Comparison of ENCODE assay signal across 8 cellular contexts in genomic region chr5:134527156-134527960, GRCh38. TPM values are rescaled to one million over a fixed set of nuclear protein-coding genes. Genes with fewer than 3 reads are reported as not detected.
DNase-seq lines count a peak whose midpoint lies in the region; TF ChIP-seq lines count a peak whose summit lies in the region.

No MANE protein-coding gene starts in this region.

- H2AFZ ChIP-seq in GM23248, result peak overlapping the region; percentile 58

- DNase-seq in EH (ENCODE audit: low read depth) (peak; percentile 92), GM23248 (peak; percentile 92), LNCaP clone FGC (ENCODE audit: low read depth) (no peak), SJCRH30 (peak; percentile 87 to 90), germinal center (ENCODE audit: low spot score) (peak; percentile 88), occipital lobe (lab: John Stamatoyannopoulos, UW) (peak; percentile 80)
- DNase-seq in activated naive CD4-positive, alpha-beta T cell treated with anti-CD3 and anti-CD28 coated beads, Interleukin-2, amount 10 ng/mL, durations not matched to agents 7 days and 5 days, result peak; percentile 78

- H3K9ac ChIP-seq in GM23248, result peak overlapping the region; percentile 96

- H4K20me1 ChIP-seq in GM23248 (ENCODE audit: insufficient read depth), result no peaks in the 10 kb centered on the region

- TF ChIP-seq CTCF in LNCaP clone FGC (IDR thresholded peaks at IDR 0.05; ENCODE audit: control insufficient read depth, extremely low read depth, insufficient read depth), result peak; percentile 68

- H3K27ac Mint-ChIP-seq in activated naive CD4-positive, alpha-beta T cell treated with anti-CD3 and anti-CD28 coated beads, Interleukin-2, amount 10 ng/mL, durations not matched to agents 7 days and 5 days, result peak overlapping the region; percentile 96

- peaks cover 2% of the 10 kb centered on the region for H3K36me3 Mint-ChIP-seq in activated naive CD4-positive, alpha-beta T cell treated with anti-CD3 and anti-CD28 coated beads, Interleukin-2, amount 10 ng/mL, durations not matched to agents 7 days and 5 days

- H3K79me2 ChIP-seq in GM23248 (ENCODE audit: insufficient read depth), result peaks cover 47% of the 10 kb centered on the region

- H3K27me3 ChIP-seq in GM23248 (replicated peaks; ENCODE audit: insufficient read depth), result no peaks in the 10 kb centered on the region
- peaks cover 23% of the 10 kb centered on the region; the same call in 1 of the 2 replicates for H3K27me3 ChIP-seq in SJCRH30

- H3K9me3 Mint-ChIP-seq in activated naive CD4-positive, alpha-beta T cell treated with anti-CD3 and anti-CD28 coated beads, Interleukin-2, amount 10 ng/mL, durations not matched to agents 7 days and 5 days, result no peaks in the 10 kb centered on the region

- in situ Hi-C loops in GM23248 (cut with MboI), result no loop called here

- peaks cover 23% of the 10 kb centered on the region; the same call in 1 of the 2 replicates for H3F3A ChIP-seq in GM23248 (ENCODE audit: insufficient read depth)

- 1 to 2% methylated on average over 41 to 56 of the region's 57 CpGs for WGBS in GM23248 (ENCODE audit: low coverage in 1 of 2, low lambda C conversion rate in 2 of 2, missing lambda C conversion rate in 2 of 2), 2 experiments

- H3K9me2 ChIP-seq in GM23248 (ENCODE audit: insufficient read depth), result no peaks in the 10 kb centered on the region

- H3K36me3 ChIP-seq in GM23248 (ENCODE audit: low read depth), result no peaks in the 10 kb centered on the region
- H3K36me3 ChIP-seq in SJCRH30, result no peaks in the 10 kb centered on the region

- H3K4me2 ChIP-seq in GM23248 (ENCODE audit: unreplicated experiment), result peak overlapping the region; percentile 100

- H3K27me3 Mint-ChIP-seq in activated naive CD4-positive, alpha-beta T cell treated with anti-CD3 and anti-CD28 coated beads, Interleukin-2, amount 10 ng/mL, durations not matched to agents 7 days and 5 days, result peaks cover 17% of the 10 kb centered on the region

- peak overlapping the region; percentile 95 for H3K4me3 ChIP-seq in GM23248
- peak overlapping the region; percentile 66 for H3K4me3 ChIP-seq in LNCaP clone FGC (ENCODE audit: low read depth, low read length)
- peak overlapping the region; percentile 58 for H3K4me3 ChIP-seq in SJCRH30

- H3K9me3 ChIP-seq in GM23248 (ENCODE audit: low read depth) (no peaks in the 10 kb centered on the region), SJCRH30 (replicated peaks) (no peaks in the 10 kb centered on the region)

- H3K27ac ChIP-seq in GM23248 (peak overlapping the region; percentile 82), SJCRH30 (no peak overlapping the region), temporal lobe (ENCODE audit: low read depth, low read length) (peak overlapping the region; percentile 98)

- peaks cover 40% of the 10 kb centered on the region for H3K4me1 Mint-ChIP-seq in activated naive CD4-positive, alpha-beta T cell treated with anti-CD3 and anti-CD28 coated beads, Interleukin-2, amount 10 ng/mL, durations not matched to agents 7 days and 5 days

- CTCF ChIA-PET in activated naive CD4-positive, alpha-beta T cell treated with anti-CD3 and anti-CD28 coated beads, Interleukin-2, amount 10 ng/mL, durations not matched to agents 7 days and 5 days (lab: Charles Lee), result interaction anchor here (0.9 to 2.4 kb wide), 15 partner anchors 10 to 157 kb away, joined by 3 to 14 read pairs (median 5); partner anchors contain the start of genes CDKN2AIPNL and UBE2B

- H3K4me3 Mint-ChIP-seq in activated naive CD4-positive, alpha-beta T cell treated with anti-CD3 and anti-CD28 coated beads, Interleukin-2, amount 10 ng/mL, durations not matched to agents 7 days and 5 days, result peak overlapping the region; percentile 93

- H3K4me1 ChIP-seq in GM23248 (ENCODE audit: insufficient read depth) (peaks cover 12% of the 10 kb centered on the region), SJCRH30 (peaks cover 3% of the 10 kb centered on the region; the same call in 1 of the 2 replicates)

RNA-seq across cellular contexts. Expression of gene JADE2, which starts 1.9 kb away (rescaled TPM):
- 18.0 and 20.9 TPM in 2 replicates for total RNA-seq in GM23248 (2014; rRNA removed; shearing (Covaris generic))
- polyA plus RNA-seq in GM23248 (2016; fragmentation: Nextera tagmentation; extraction: Ambion mirVana), result 7.1 and 8.0 TPM in 2 replicates
- total RNA-seq in SJCRH30 (2014; rRNA removed; shearing (Covaris generic)), result 0.71 and 1.6 TPM in 2 replicates
- 3.7 TPM for total RNA-seq in occipital lobe
- 3.4 TPM for total RNA-seq in temporal lobe
